In the genomic region with DNA sequence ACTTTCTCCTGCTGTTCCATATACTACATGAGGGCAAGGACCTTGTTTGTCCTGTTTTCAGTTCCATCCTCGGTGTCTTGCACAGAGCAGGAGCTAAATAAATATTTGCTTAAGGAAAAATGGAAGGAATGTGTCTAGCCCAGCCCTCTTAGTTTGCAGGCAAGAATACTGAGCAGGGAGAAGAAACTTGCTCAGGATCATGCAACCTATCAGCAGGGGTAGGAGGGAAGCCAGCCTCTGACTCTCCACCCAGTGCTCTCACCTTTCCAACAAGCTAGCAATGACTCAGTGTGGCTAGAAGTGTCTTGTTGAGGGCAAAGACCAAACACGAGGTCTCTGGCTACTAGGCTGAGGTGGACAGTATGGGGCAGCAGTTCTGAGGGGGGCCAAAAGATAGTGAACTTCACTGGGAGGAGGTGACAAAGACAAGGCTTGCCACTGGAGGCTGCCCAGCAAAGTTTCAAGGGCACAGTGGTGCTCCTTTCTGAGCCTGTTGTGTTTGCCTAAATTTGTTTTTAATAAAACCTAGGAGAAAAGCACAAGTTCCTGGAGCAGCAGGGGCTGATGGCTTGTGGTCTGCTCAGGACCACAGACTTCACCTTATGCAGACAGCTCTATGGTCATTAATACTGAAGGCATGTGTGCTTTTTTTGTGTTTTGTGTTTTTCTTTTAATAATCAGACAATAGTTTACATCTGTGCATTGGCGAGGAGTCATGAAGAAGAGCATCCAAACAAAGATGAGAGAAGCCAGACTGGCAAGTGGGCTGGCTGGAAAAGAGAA, we compare ENCODE assay signal across 11 cellular contexts. TPM values are rescaled to one million over a fixed set of nuclear protein-coding genes. Genes with fewer than 3 reads are reported as not detected.
A peak's percentile ranks its signal among the peaks of the same experiment; 100 is the strongest.
DNase-seq lines count a peak whose midpoint lies in the region; ATAC-seq, FAIRE-seq and TF ChIP-seq lines count a peak whose summit lies in the region.
"Had no signal": no experiment of that assay in that cellular context is flagged by ENCODE, and none has a peak within 500 bp of the region (broad histone marks: within the 10 kb centered on the region; RNA-seq: fewer than 3 reads in every experiment).

No MANE protein-coding gene starts in this region.

- H3K4me3 ChIP-seq in colonic mucosa (no peak overlapping the region), left lung (no peak overlapping the region), aorta (ENCODE audit: low read length in 2 of 2) (no peak overlapping the region)

- H3K27me3 ChIP-seq in colonic mucosa (no peaks in the 10 kb centered on the region), left lung (no peaks in the 10 kb centered on the region), aorta (ENCODE audit: control insufficient read depth in 1 of 2, insufficient read depth in 2 of 2, low read length in 1 of 2) (no peaks in the 10 kb centered on the region)

- intact Hi-C loops in colonic mucosa (cut with DNase I): no loop called here
- intact Hi-C loops in left lung (cut with DNase I): no loop called here
- intact Hi-C loops in aorta (cut with DNase I): loop anchor here (2.0 to 5.0 kb wide), 6 partner anchors 34 to 299 kb away; a partner anchor contains a TSS
- intact Hi-C loops in activated CD8-positive, alpha-beta T cell treated with anti-CD3 and anti-CD28 coated beads for 36 hours (cut with micrococcal nuclease): no loop called here

- H3K4me3 Mint-ChIP-seq in activated CD8-positive, alpha-beta T cell treated with anti-CD3 and anti-CD28 coated beads for 36 hours: no peak overlapping the region

- H3K27me3 Mint-ChIP-seq in activated CD8-positive, alpha-beta T cell treated with anti-CD3 and anti-CD28 coated beads for 36 hours: peaks cover 3% of the 10 kb centered on the region

- peak; percentile 60 for DNase-seq in SIG-M5 treated with dmso at 0.1 percent for 504 hours (lab: John Stamatoyannopoulos, UW; ENCODE audit: unreplicated experiment)
- DNase-seq in SIG-M5 (lab: John Stamatoyannopoulos, UW): no peak
- DNase-seq in colonic mucosa: peak; percentile 36
- DNase-seq in left lung: peak in 1 of 2 donors; percentile 53
- peak in 1 of 2 donors; percentile 62 for DNase-seq in aorta
- DNase-seq in activated CD8-positive, alpha-beta T cell treated with anti-CD3 and anti-CD28 coated beads for 36 hours: no peak
- no peak for DNase-seq in SK-N-DZ (ENCODE audit: low spot score)
- DNase-seq in GM12891 (ENCODE audit: insufficient read length, low spot score): no peak
- DNase-seq: activated CD4-positive, alpha-beta T cell treated with anti-CD3 and anti-CD28 coated beads for 4 hours had no signal

- TF ChIP-seq CTCF in colonic mucosa (IDR thresholded peaks at IDR 0.05): no peak
- TF ChIP-seq CTCF in left lung (IDR thresholded peaks at IDR 0.05): no peak
- no peak for TF ChIP-seq CTCF in activated CD8-positive, alpha-beta T cell treated with anti-CD3 and anti-CD28 coated beads for 36 hours (IDR thresholded peaks at IDR 0.05)

- H3K27ac Mint-ChIP-seq in activated CD8-positive, alpha-beta T cell treated with anti-CD3 and anti-CD28 coated beads for 36 hours: no peak overlapping the region

- H3K4me1 ChIP-seq in colonic mucosa (peaks cover 5% of the 10 kb centered on the region), left lung (peaks cover 37% of the 10 kb centered on the region in 2 donors), aorta (ENCODE audit: control insufficient read depth in 1 of 2, insufficient read depth in 2 of 2, low read length in 2 of 2) (peaks cover 4 to 10% of the 10 kb centered on the region in 2 donors)

- H3K27ac ChIP-seq in colonic mucosa: no peak overlapping the region
- peak overlapping the region; percentile 45 to 78 for H3K27ac ChIP-seq in left lung
- H3K27ac ChIP-seq in aorta (ENCODE audit: low read depth in 1 of 2, low read length in 2 of 2): peak overlapping the region; percentile 72 to 100

- CTCF ChIA-PET in activated CD8-positive, alpha-beta T cell treated with anti-CD3 and anti-CD28 coated beads for 36 hours (lab: Charles Lee): no interaction called here

- no peak for TF ChIP-seq POLR2A in GM12891 (IDR thresholded peaks at IDR 0.05; ENCODE audit: low read depth, low read length)

- H3K9ac ChIP-seq in colonic mucosa (ENCODE audit: low read depth in 2 of 2, low read length in 2 of 2): no peak overlapping the region

- WGBS in aorta, 2 donors: 33 to 34% methylated on average over 3 of the region's 3 CpGs

- H3K9me3 ChIP-seq in colonic mucosa (no peaks in the 10 kb centered on the region), left lung (no peaks in the 10 kb centered on the region), aorta (ENCODE audit: control insufficient read depth, low read length) (no peaks in the 10 kb centered on the region)

- no peaks in the 10 kb centered on the region for H3K9me3 Mint-ChIP-seq in activated CD8-positive, alpha-beta T cell treated with anti-CD3 and anti-CD28 coated beads for 36 hours

- POLR2A ChIA-PET in activated CD8-positive, alpha-beta T cell treated with anti-CD3 and anti-CD28 coated beads for 36 hours (lab: Charles Lee): interaction anchor here (1.0 kb wide), 1 partner anchor 79 kb away, joined by 3 read pairs; no protein-coding TSS in a partner anchor

- no peak for FAIRE-seq in GM12891 (lab: Jason Lieb, UNC)
- FAIRE-seq: A204.1, colon had no signal

- no peaks in the 10 kb centered on the region for H3K36me3 ChIP-seq in colonic mucosa
- no peaks in the 10 kb centered on the region for H3K36me3 ChIP-seq in left lung
- no peaks in the 10 kb centered on the region for H3K36me3 ChIP-seq in aorta (ENCODE audit: control insufficient read depth in 1 of 2, insufficient read depth in 2 of 2, low read length in 1 of 2)

- peaks cover 2% of the 10 kb centered on the region for H3K4me1 Mint-ChIP-seq in activated CD8-positive, alpha-beta T cell treated with anti-CD3 and anti-CD28 coated beads for 36 hours (ENCODE audit: low read depth)

- H3K36me3 Mint-ChIP-seq in activated CD8-positive, alpha-beta T cell treated with anti-CD3 and anti-CD28 coated beads for 36 hours (ENCODE audit: low read depth): no peaks in the 10 kb centered on the region

- ATAC-seq in left lung (peak; percentile 79), aorta (ENCODE audit: low FRiP score) (peak; percentile 16)
- no peak for ATAC-seq in activated CD8-positive, alpha-beta T cell treated with anti-CD3 and anti-CD28 coated beads for 36 hours

TF ChIP-seq in GM12891, 5 proteins besides CTCF, POLR2A, EP300 and RAD21:
- no peak for TF ChIP-seq POU2F2 (IDR thresholded peaks at IDR 0.05; ENCODE audit: low read depth, low read length)
- no peak for TF ChIP-seq PAX5 (IDR thresholded peaks at IDR 0.05; ENCODE audit: insufficient read depth, low read length, severe bottlenecking)
- TF ChIP-seq TAF1 (IDR thresholded peaks at IDR 0.05; ENCODE audit: low read depth, low read length): no peak
- TF ChIP-seq SPI1 (IDR thresholded peaks at IDR 0.05; ENCODE audit: low read depth, low read length): no peak
- TF ChIP-seq POLR2AphosphoS5 (IDR thresholded peaks at IDR 0.05; ENCODE audit: low read depth, low read length): no peak

RNA-seq across cellular contexts. Expression of a gene that starts 49.1 kb away (rescaled TPM):
- total RNA-seq in colonic mucosa: not detected
- total RNA-seq in left lung: not detected
- total RNA-seq in aorta: not detected
- not detected for polyA plus RNA-seq in aorta
- total RNA-seq in activated CD8-positive, alpha-beta T cell treated with anti-CD3 and anti-CD28 coated beads for 36 hours: not detected
- polyA plus RNA-seq in SK-N-DZ (2014; cell fraction: cytosol; rRNA removed): not detected in 2 replicates
- polyA plus RNA-seq in SK-N-DZ (2014; cell fraction: nucleus; rRNA removed): not detected in 2 replicates
- polyA plus RNA-seq in GM12891 (2012; ENCODE audit: low read depth, missing spikeins): not detected

Comparison
In these comparisons a context has a peak if more than half of its experiments do, and no peak if none do; other contexts are left out.
1. DNase-seq: peak in SIG-M5 treated with dmso at 0.1 percent for 504 hours (single experiment) and colonic mucosa (single experiment); none in SIG-M5 (single experiment), activated CD8-positive, alpha-beta T cell treated with anti-CD3 and anti-CD28 coated beads for 36 hours (single experiment), SK-N-DZ (single experiment) and GM12891 (single experiment).
2. intact Hi-C loops: an anchor here in aorta (2.0 to 5.0 kb wide); none called in colonic mucosa, left lung and activated CD8-positive, alpha-beta T cell treated with anti-CD3 and anti-CD28 coated beads for 36 hours.